In genomic region chr4:3287271-3287971, GRCh38 we compare ENCODE assay signal across 26 cellular contexts. TPM values are rescaled to one million over a fixed set of nuclear protein-coding genes. Genes with fewer than 3 reads are reported as not detected.
DNase-seq lines count a peak whose midpoint lies in the region; ATAC-seq and TF ChIP-seq lines count a peak whose summit lies in the region.
"Had no signal": no experiment of that assay in that cellular context is flagged by ENCODE, and none has a peak within 500 bp of the region (broad histone marks: within the 10 kb centered on the region; RNA-seq: fewer than 3 reads in every experiment).

No MANE protein-coding gene starts in this region.

- H3K27ac ChIP-seq in breast epithelium (no peak overlapping the region), stomach (no peak overlapping the region)
- H3K27ac ChIP-seq: esophagus muscularis mucosa, foreskin keratinocyte, psoas muscle, SK-N-MC had no signal

- CTCF ChIA-PET in MCF 10A (lab: Yijun Ruan, JAX) = no interaction called here

- TF ChIP-seq EP300 in stomach (IDR thresholded peaks at IDR 0.05) = no peak

- no peaks in the 10 kb centered on the region for H3K27me3 Mint-ChIP-seq in MCF 10A (ENCODE audit: insufficient read depth, unreplicated experiment)

- BruUV-seq in MCF 10A (replicated peaks; lab: Mats Ljungman, UMichigan) = no TSS peak

- POLR2A ChIA-PET in MCF 10A (lab: Yijun Ruan, JAX) = interaction anchor here (1.6 kb wide), 1 partner anchor 10 kb away, joined by 4 read pairs; no protein-coding TSS in a partner anchor

- H3K27me3 ChIP-seq in breast epithelium = peaks cover 0 to 2% of the 10 kb centered on the region in 2 donors
- peaks cover 0 to 43% (median 23%) of the 10 kb centered on the region in 3 donors for H3K27me3 ChIP-seq in stomach

- H3K4me1 ChIP-seq in breast epithelium (peaks cover 12 to 14% of the 10 kb centered on the region in 2 donors), stomach (peaks cover 11 to 18% (median 15%) of the 10 kb centered on the region in 4 donors)

- no peak overlapping the region for H3K4me3 Mint-ChIP-seq in MCF 10A (ENCODE audit: unreplicated experiment)
- H3K4me3 Mint-ChIP-seq: activated naive CD4-positive, alpha-beta T cell treated with anti-CD3 and anti-CD28 coated beads for 36 hours; activated T-cell treated with anti-CD3 and anti-CD28 coated beads, Interleukin-2, amount 50 U/mL, for 72 hours; endodermal cell; memory B cell; T-helper 17 cell had no signal

- no peak overlapping the region for H3K27ac Mint-ChIP-seq in MCF 10A (ENCODE audit: low read depth, unreplicated experiment)
- no peak overlapping the region for H3K27ac Mint-ChIP-seq in activated naive CD4-positive, alpha-beta T cell treated with anti-CD3 and anti-CD28 coated beads, Interleukin-2, amount 50 U/mL, for 72 hours
- H3K27ac Mint-ChIP-seq: activated naive CD4-positive, alpha-beta T cell treated with anti-CD3 and anti-CD28 coated beads for 36 hours; activated T-cell treated with anti-CD3 and anti-CD28 coated beads, Interleukin-2, amount 50 U/mL, for 72 hours; endodermal cell; memory B cell; T-helper 17 cell had no signal

- 54 to 70% (median 58%) methylated on average over 14 of the region's 14 CpGs for WGBS in stomach, 5 donors

- peaks cover 26% of the 10 kb centered on the region for H3K4me1 Mint-ChIP-seq in MCF 10A (ENCODE audit: insufficient read depth, unreplicated experiment)

- intact Hi-C loops in breast epithelium (cut with DNase I; ENCODE audit: low total_unique reads) (no loop called here), MCF 10A (cut with micrococcal nuclease) (no loop called here), stomach (cut with DNase I; ENCODE audit: low total_unique reads) (no loop called here)

- peak; percentile 15 to 24 for DNase-seq in breast epithelium (ENCODE audit: low spot score in 2 of 2)
- DNase-seq in MCF 10A (ENCODE audit: unreplicated experiment) = no peak
- peak; percentile 39 for DNase-seq in activated CD8-positive, alpha-beta memory T cell treated with anti-CD3 and anti-CD28 coated beads, Interleukin-2, amount 50 U/mL, for 48 hours
- peak; percentile 42 for DNase-seq in left lobe of liver (ENCODE audit: low spot score)
- peak; percentile 20 for DNase-seq in stomach
- DNase-seq in activated naive CD4-positive, alpha-beta T cell treated with anti-CD3 and anti-CD28 coated beads, Interleukin-2, amount 50 U/mL, for 72 hours (ENCODE audit: low spot score in 2 of 2) = no peak
- DNase-seq in midbrain (lab: John Stamatoyannopoulos, UW) = no peak
- DNase-seq: activated CD4-positive, alpha-beta T cell treated with anti-CD3 and anti-CD28 coated beads for 1 hour; activated naive CD4-positive, alpha-beta T cell treated with anti-CD3 and anti-CD28 coated beads for 36 hours; activated T-cell treated with anti-CD3 and anti-CD28 coated beads, Interleukin-2, amount 50 U/mL, for 72 hours; amniotic stem cell; COR-L47; cortex of kidney; endodermal cell; foreskin keratinocyte; NCI-H1105 treated with DMSO at 0.1 percent for 48 hours; NCI-H2081 treated with DMSO at 0.1 percent for 48 hours; NCI-H82; RPMI8226; T-helper 17 cell had no signal

- H3K36me3 ChIP-seq in breast epithelium (no peaks in the 10 kb centered on the region), stomach (no peaks in the 10 kb centered on the region)
- H3K36me3 ChIP-seq: esophagus muscularis mucosa, heart left ventricle had no signal

- H3K4me3 ChIP-seq in breast epithelium = no peak overlapping the region
- no peak overlapping the region for H3K4me3 ChIP-seq in stomach
- H3K4me3 ChIP-seq: esophagus muscularis mucosa, heart left ventricle, psoas muscle, SK-N-MC had no signal

- ATAC-seq in left lobe of liver = no peak
- no peak for ATAC-seq in activated naive CD4-positive, alpha-beta T cell treated with anti-CD3 and anti-CD28 coated beads, Interleukin-2, amount 50 U/mL, for 72 hours
- ATAC-seq in HG02938 (IDR thresholded peaks at IDR 0.05; ENCODE audit: unreplicated experiment) = no peak
- ATAC-seq: activated T-cell treated with anti-CD3 and anti-CD28 coated beads, Interleukin-2, amount 50 U/mL, for 72 hours; foreskin keratinocyte; psoas muscle; T-helper 17 cell had no signal

- no peak for TF ChIP-seq POLR2A in breast epithelium (IDR thresholded peaks at IDR 0.05)
- TF ChIP-seq POLR2A in stomach (IDR thresholded peaks at IDR 0.05) = no peak

- TF ChIP-seq CTCF in breast epithelium (IDR thresholded peaks at IDR 0.05) (no peak), MCF 10A (IDR thresholded peaks at IDR 0.05; ENCODE audit: unreplicated experiment) (no peak), stomach (IDR thresholded peaks at IDR 0.05) (no peak)

- no peaks in the 10 kb centered on the region for H3K9me3 Mint-ChIP-seq in MCF 10A (ENCODE audit: unreplicated experiment)
- H3K9me3 Mint-ChIP-seq in activated naive CD4-positive, alpha-beta T cell treated with anti-CD3 and anti-CD28 coated beads, Interleukin-2, amount 50 U/mL, for 72 hours = no peaks in the 10 kb centered on the region
- H3K9me3 Mint-ChIP-seq: activated naive CD4-positive, alpha-beta T cell treated with anti-CD3 and anti-CD28 coated beads for 36 hours; activated T-cell treated with anti-CD3 and anti-CD28 coated beads, Interleukin-2, amount 50 U/mL, for 72 hours; memory B cell had no signal

- H3K36me3 Mint-ChIP-seq in MCF 10A (ENCODE audit: insufficient read depth, unreplicated experiment) = no peaks in the 10 kb centered on the region
- H3K36me3 Mint-ChIP-seq in activated naive CD4-positive, alpha-beta T cell treated with anti-CD3 and anti-CD28 coated beads, Interleukin-2, amount 50 U/mL, for 72 hours = peaks cover 0 to 6% of the 10 kb centered on the region in 2 donors

- H3K9me3 ChIP-seq in breast epithelium (no peaks in the 10 kb centered on the region), stomach (no peaks in the 10 kb centered on the region)
- H3K9me3 ChIP-seq: esophagus muscularis mucosa, heart left ventricle, psoas muscle had no signal

RNA-seq across cellular contexts. Expression of gene RGS12, which starts 5.4 kb away (rescaled TPM):
- total RNA-seq in breast epithelium (10 to 100 TPM; 24.3 to 94.5 (median 29.9) TPM), MCF 10A (2022) (28.3 and 36.0 TPM in 2 replicates), left lobe of liver (29.3 TPM), stomach (10 to 100 TPM in 2 of 5 donors, 1 to 10 TPM in 3; 3.5 to 51.8 (median 9.0) TPM)
- polyA plus RNA-seq in stomach = 10 to 100 TPM; 18.9 to 35.2 (median 20.5) TPM
- 10 to 100 TPM in 1 of 2 donors, 1 to 10 TPM in 1; 5.3 to 15.6 TPM for total RNA-seq in activated naive CD4-positive, alpha-beta T cell treated with anti-CD3 and anti-CD28 coated beads, Interleukin-2, amount 50 U/mL, for 72 hours

RNA-seq across cellular contexts. Expression of gene MSANTD1, which starts 38.5 kb away (rescaled TPM):
- total RNA-seq in breast epithelium (under 1 TPM; 0.48 to 0.88 (median 0.66) TPM), MCF 10A (2022) (0.37 and 0.66 TPM in 2 replicates), left lobe of liver (1.1 TPM), stomach (1 to 10 TPM in 4 of 5 donors, not detected in 1; 1.7 to 5.8 (median 4.1) TPM)
- 1 to 10 TPM in 1 of 3 donors, under 1 TPM in 1, not detected in 1; 0.31 to 1.1 TPM for polyA plus RNA-seq in stomach
- 1 to 10 TPM in 1 of 2 donors, under 1 TPM in 1; 0.48 to 1.6 TPM for total RNA-seq in activated naive CD4-positive, alpha-beta T cell treated with anti-CD3 and anti-CD28 coated beads, Interleukin-2, amount 50 U/mL, for 72 hours

Comparison
In these comparisons a context has a peak if more than half of its experiments do, and no peak if none do; other contexts are left out.
1. DNase-seq: peak in breast epithelium (2 of 2), activated CD8-positive, alpha-beta memory T cell treated with anti-CD3 and anti-CD28 coated beads, Interleukin-2, amount 50 U/mL, for 48 hours (single experiment), left lobe of liver (single experiment) and stomach (single experiment); none in MCF 10A (single experiment), activated naive CD4-positive, alpha-beta T cell treated with anti-CD3 and anti-CD28 coated beads, Interleukin-2, amount 50 U/mL, for 72 hours (0 of 2) and midbrain (single experiment).